Comparison of ENCODE assay signal across 1 cellular context in the genomic region with DNA sequence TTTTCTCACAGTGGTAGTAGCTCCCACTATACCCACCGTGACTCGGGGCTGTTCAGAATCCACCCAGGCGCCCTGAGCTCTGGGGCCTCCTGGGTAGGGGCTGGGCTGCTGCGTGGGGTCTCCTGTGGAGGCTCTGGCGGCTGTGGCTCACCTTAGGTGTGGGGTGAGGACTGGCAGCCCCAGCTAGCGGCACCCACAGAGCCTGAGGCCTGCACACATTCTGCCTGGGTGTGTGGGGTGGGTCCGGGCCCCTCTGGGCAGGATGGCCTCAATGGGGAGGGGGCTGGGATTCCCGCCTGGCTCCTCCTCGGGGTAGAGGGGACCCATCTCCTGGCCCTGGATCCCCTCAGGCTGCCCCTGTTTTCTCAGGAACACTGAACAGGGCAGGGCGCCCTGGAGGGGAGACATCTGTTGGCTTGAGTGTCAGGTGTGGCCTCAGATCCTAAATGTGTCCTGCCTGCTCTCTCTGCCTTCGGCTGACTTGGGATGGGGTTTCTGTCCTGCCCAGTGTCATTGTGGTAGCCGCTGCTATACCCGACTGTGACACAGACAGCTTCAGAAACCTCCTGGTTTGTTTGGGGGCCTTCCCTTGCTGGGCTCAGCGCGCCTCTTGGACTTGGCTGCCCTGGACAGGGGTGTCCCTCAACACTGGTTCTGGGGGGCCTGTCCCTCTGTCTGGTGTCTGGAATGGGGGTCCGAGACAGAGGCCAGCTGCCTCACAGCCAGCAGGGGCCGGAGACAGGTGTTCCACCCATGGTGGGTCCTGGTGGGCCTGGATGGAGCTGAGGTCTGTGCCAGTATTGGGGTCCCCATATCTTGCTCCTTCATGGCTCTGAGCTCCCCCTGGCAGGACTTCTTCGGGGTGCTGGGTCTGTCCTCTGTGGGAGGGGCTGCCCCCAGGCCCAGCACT.
TF ChIP-seq lines count a peak whose summit lies in the region.

No MANE protein-coding gene starts in this region.

TF ChIP-seq in HepG2, 621 proteins besides CTCF, POLR2A, EP300 and RAD21 (continued from another document):
- TF ChIP-seq, protein P1, sequence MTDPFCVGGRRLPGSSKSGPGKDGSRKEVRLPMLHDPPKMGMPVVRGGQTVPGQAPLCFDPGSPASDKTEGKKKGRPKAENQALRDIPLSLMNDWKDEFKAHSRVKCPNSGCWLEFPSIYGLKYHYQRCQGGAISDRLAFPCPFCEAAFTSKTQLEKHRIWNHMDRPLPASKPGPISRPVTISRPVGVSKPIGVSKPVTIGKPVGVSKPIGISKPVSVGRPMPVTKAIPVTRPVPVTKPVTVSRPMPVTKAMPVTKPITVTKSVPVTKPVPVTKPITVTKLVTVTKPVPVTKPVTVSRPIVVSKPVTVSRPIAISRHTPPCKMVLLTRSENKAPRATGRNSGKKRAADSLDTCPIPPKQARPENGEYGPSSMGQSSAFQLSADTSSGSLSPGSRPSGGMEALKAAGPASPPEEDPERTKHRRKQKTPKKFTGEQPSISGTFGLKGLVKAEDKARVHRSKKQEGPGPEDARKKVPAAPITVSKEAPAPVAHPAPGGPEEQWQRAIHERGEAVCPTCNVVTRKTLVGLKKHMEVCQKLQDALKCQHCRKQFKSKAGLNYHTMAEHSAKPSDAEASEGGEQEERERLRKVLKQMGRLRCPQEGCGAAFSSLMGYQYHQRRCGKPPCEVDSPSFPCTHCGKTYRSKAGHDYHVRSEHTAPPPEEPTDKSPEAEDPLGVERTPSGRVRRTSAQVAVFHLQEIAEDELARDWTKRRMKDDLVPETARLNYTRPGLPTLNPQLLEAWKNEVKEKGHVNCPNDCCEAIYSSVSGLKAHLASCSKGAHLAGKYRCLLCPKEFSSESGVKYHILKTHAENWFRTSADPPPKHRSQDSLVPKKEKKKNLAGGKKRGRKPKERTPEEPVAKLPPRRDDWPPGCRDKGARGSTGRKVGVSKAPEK (CRISPR knock-in tag; IDR thresholded peaks at IDR 0.05; ENCODE audit: borderline replicate concordance) = no peak
- TF ChIP-seq FOSL1 (CRISPR knock-in tag; IDR thresholded peaks at IDR 0.05; ENCODE audit: borderline replicate concordance) = no peak
- no peak for TF ChIP-seq SP4 (CRISPR knock-in tag; IDR thresholded peaks at IDR 0.05)
- TF ChIP-seq, protein P2, sequence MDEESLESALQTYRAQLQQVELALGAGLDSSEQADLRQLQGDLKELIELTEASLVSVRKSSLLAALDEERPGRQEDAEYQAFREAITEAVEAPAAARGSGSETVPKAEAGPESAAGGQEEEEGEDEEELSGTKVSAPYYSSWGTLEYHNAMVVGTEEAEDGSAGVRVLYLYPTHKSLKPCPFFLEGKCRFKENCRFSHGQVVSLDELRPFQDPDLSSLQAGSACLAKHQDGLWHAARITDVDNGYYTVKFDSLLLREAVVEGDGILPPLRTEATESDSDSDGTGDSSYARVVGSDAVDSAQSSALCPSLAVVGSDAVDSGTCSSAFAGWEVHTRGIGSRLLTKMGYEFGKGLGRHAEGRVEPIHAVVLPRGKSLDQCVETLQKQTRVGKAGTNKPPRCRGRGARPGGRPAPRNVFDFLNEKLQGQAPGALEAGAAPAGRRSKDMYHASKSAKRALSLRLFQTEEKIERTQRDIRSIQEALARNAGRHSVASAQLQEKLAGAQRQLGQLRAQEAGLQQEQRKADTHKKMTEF (CRISPR knock-in tag; IDR thresholded peaks at IDR 0.05) = no peak
- TF ChIP-seq DPF2 (CRISPR knock-in tag; IDR thresholded peaks at IDR 0.05; ENCODE audit: borderline replicate concordance, low read depth) = no peak
